In the genomic region with DNA sequence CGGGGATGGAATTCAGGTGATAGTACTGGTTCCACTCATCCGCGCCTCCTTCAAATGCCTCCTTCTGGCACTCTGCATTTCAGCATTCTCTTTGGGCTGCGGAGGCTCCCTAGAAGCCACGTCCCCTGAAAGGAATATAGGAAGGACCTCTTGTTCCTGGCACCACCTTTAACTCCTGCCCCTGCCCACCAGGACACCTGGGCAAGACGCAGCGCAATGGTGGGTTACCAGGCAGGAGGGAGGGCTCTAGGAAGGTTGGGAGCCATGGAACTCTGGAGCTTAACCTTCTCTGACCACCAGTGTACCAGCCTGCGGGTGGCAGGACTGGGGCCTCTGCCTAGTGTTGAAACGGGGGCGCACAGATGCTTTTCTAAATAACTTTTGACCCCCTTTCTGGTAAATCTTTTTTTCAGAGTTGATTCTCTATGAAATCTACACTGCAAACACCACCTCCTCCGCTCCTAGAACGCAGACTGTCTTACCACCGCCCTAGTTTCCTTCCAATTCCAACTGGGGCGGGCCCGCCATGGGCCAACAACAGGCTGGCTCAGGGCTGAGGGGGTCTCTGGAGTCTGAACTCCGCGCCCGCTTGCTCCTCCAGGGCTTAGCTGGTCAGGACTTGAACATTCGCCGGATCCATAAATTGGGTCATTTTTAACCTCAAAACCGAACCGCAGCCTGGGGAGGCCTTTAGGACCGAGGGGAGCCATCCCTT, we compare ENCODE assay signal across 14 cellular contexts. TPM values are rescaled to one million over a fixed set of nuclear protein-coding genes. Genes with fewer than 3 reads are reported as not detected.
A peak's percentile ranks its signal among the peaks of the same experiment; 100 is the strongest.
DNase-seq lines count a peak whose midpoint lies in the region; ATAC-seq and TF ChIP-seq lines count a peak whose summit lies in the region.
"Had no signal": no experiment of that assay in that cellular context is flagged by ENCODE, and none has a peak within 500 bp of the region (broad histone marks: within the 10 kb centered on the region; RNA-seq: fewer than 3 reads in every experiment).

No MANE protein-coding gene starts in this region.

- H3K79me2 ChIP-seq in GM23248 (ENCODE audit: insufficient read depth): no peaks in the 10 kb centered on the region

- TF ChIP-seq CTCF in astrocyte of the spinal cord (IDR thresholded peaks at IDR 0.05; ENCODE audit: low read depth, low read length) (no peak), psoas muscle (IDR thresholded peaks at IDR 0.05) (no peak)

- H3K4me2 ChIP-seq in GM23248 (ENCODE audit: unreplicated experiment): peak overlapping the region; percentile 62

- no peaks in the 10 kb centered on the region for H3K36me3 ChIP-seq in GM23248 (ENCODE audit: low read depth)
- H3K36me3 ChIP-seq in iPS-20b (ENCODE audit: insufficient read depth, low read depth, low read length): no peaks in the 10 kb centered on the region
- H3K36me3 ChIP-seq in psoas muscle (ENCODE audit: insufficient read depth in 1 of 2, low read depth in 1 of 2): no peaks in the 10 kb centered on the region
- H3K36me3 ChIP-seq: left lung had no signal

- in situ Hi-C loops in GM23248 (cut with MboI) (no loop called here), astrocyte of the spinal cord (cut with HindIII; ENCODE audit: low sequenced_read_pairs) (no loop called here)

- H3K9ac ChIP-seq in GM23248 (peak overlapping the region; percentile 50; the same call in 1 of the 2 replicates), iPS-20b (ENCODE audit: low read depth, low read length) (peak overlapping the region; percentile 72; the same call in 1 of the 2 replicates)

- intact Hi-C loops in psoas muscle (cut with DNase I): no loop called here

- no peaks in the 10 kb centered on the region for H3K9me2 ChIP-seq in GM23248 (ENCODE audit: insufficient read depth)

- peak overlapping the region; percentile 84 for H2AFZ ChIP-seq in GM23248

- WGBS in GM23248 (ENCODE audit: low coverage in 1 of 2, low lambda C conversion rate in 2 of 2, missing lambda C conversion rate in 2 of 2), 2 experiments: 59% methylated on average over 23 of the region's 23 CpGs
- 47 to 50% (median 47%) methylated on average over 23 of the region's 23 CpGs for WGBS in psoas muscle, 3 donors

- DNase-seq in GM23248 (no peak), astrocyte of the spinal cord (ENCODE audit: low read depth, low spot score) (no peak), psoas muscle (no peak), SKM-1 treated with dmso at 0.1 percent for 144 hours (lab: John Stamatoyannopoulos, UW; ENCODE audit: unreplicated experiment) (no peak)
- DNase-seq: activated CD4-positive, alpha-beta T cell treated with anti-CD3 and anti-CD28 coated beads for 1 hour; CD8-positive, alpha-beta T cell; central memory CD4-positive, alpha-beta T cell had no signal

- ATAC-seq in psoas muscle (no peak), HG02798 (IDR thresholded peaks at IDR 0.05; ENCODE audit: poor library complexity, unreplicated experiment) (no peak), HG03460 (IDR thresholded peaks at IDR 0.05; ENCODE audit: unreplicated experiment) (no peak), GM21619 (IDR thresholded peaks at IDR 0.05; ENCODE audit: unreplicated experiment) (no peak)
- ATAC-seq: CD8-positive, alpha-beta T cell; sciatic nerve had no signal

- no peaks in the 10 kb centered on the region for H3F3A ChIP-seq in GM23248 (ENCODE audit: insufficient read depth)

- H3K4me3 ChIP-seq in GM23248 (peak overlapping the region; percentile 74), astrocyte of the spinal cord (ENCODE audit: low read depth, low read length) (peak overlapping the region; percentile 58), iPS-20b (ENCODE audit: low read length) (peak overlapping the region; percentile 76), psoas muscle (peak overlapping the region; percentile 51)

- H3K27ac ChIP-seq in GM23248: no peak overlapping the region
- H3K27ac ChIP-seq in iPS-20b (ENCODE audit: low read length): no peak overlapping the region
- H3K27ac ChIP-seq in psoas muscle: no peak overlapping the region
- H3K27ac ChIP-seq: left lung had no signal

- no peaks in the 10 kb centered on the region for H4K20me1 ChIP-seq in GM23248 (ENCODE audit: insufficient read depth)

- H3K4me1 ChIP-seq in GM23248 (ENCODE audit: insufficient read depth): no peaks in the 10 kb centered on the region
- peaks cover 23% of the 10 kb centered on the region for H3K4me1 ChIP-seq in iPS-20b (ENCODE audit: insufficient read depth, low read length)
- no peaks in the 10 kb centered on the region for H3K4me1 ChIP-seq in psoas muscle

- peaks cover 30% of the 10 kb centered on the region; the same call in 1 of the 2 replicates for H3K27me3 ChIP-seq in GM23248 (replicated peaks; ENCODE audit: insufficient read depth)
- peaks cover 87% of the 10 kb centered on the region for H3K27me3 ChIP-seq in iPS-20b (ENCODE audit: insufficient read depth, low read length)
- H3K27me3 ChIP-seq in psoas muscle (ENCODE audit: insufficient read depth in 3 of 3, low read length in 2 of 3): peaks cover 0 to 53% (median 22%) of the 10 kb centered on the region in 3 donors

- H3K9me3 ChIP-seq in GM23248 (ENCODE audit: low read depth): no peaks in the 10 kb centered on the region
- no peaks in the 10 kb centered on the region for H3K9me3 ChIP-seq in iPS-20b (ENCODE audit: insufficient read depth, low read depth, low read length)
- no peaks in the 10 kb centered on the region for H3K9me3 ChIP-seq in psoas muscle
- H3K9me3 ChIP-seq: left lung had no signal

RNA-seq across cellular contexts. Expression of gene SYNDIG1, which starts 0.9 kb away (rescaled TPM):
- 1.1 and 2.6 TPM in 2 replicates for total RNA-seq in GM23248 (2014; rRNA removed; shearing (Covaris generic))
- polyA plus RNA-seq in GM23248 (2016; fragmentation: Nextera tagmentation; extraction: Ambion mirVana): 0.91 and 1.6 TPM in 2 replicates
- not detected for total RNA-seq in psoas muscle
- polyA plus RNA-seq in psoas muscle: under 1 TPM in 2 of 3 donors, not detected in 1; 0.03 to 0.10 TPM
- total RNA-seq: CD8-positive, alpha-beta T cell; fibroblast of villous mesenchyme had no signal
